16 cellular contexts compared by ENCODE assay signal in the genomic region with DNA sequence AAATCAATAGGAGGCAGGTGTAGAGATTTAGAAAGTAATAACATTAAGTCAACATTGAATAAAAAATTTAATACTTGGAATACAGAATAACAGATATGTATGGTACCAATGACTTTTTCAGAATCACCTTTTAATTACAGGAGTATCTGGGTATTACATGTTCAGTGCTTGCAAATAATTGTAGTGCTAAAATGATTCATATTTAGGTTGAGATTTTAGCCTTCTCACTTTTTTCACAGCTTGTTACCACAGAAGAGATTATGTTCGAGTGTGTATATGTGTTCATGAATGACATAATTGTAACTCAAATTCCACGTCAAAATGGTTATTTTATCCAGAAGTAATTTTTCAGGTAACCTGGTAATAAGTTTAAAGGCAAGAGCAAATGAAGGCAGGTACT.
DNase-seq lines count a peak whose midpoint lies in the region; ATAC-seq, FAIRE-seq and TF ChIP-seq lines count a peak whose summit lies in the region.
"Had no signal": no experiment of that assay in that cellular context is flagged by ENCODE, and none has a peak within 500 bp of the region (broad histone marks: within the 10 kb centered on the region; RNA-seq: fewer than 3 reads in every experiment).

No MANE protein-coding gene starts in this region.

- H3K9me3 ChIP-seq in RWPE2 (ENCODE audit: severe bottlenecking), result peaks cover 3% of the 10 kb centered on the region
- no peaks in the 10 kb centered on the region for H3K9me3 ChIP-seq in upper lobe of right lung
- H3K9me3 ChIP-seq: HAP-1 had no signal

- intact Hi-C loops in upper lobe of right lung (cut with DNase I), result no loop called here

- H3K4me1 Mint-ChIP-seq in stimulated activated effector memory CD8-positive, alpha-beta T cell treated with anti-CD3 and anti-CD28 coated beads, Interleukin-12 subunit alpha, Interleukin-12 subunit beta, amount 100 ng/mL, for 72 hours, result peaks cover 10% of the 10 kb centered on the region

- ATAC-seq in RWPE2 (ENCODE audit: low read depth), result no peak
- ATAC-seq in foreskin keratinocyte, result no peak
- peak; percentile 64 for ATAC-seq in stimulated activated effector memory CD8-positive, alpha-beta T cell treated with anti-CD3 and anti-CD28 coated beads, Interleukin-12 subunit alpha, Interleukin-12 subunit beta, amount 100 ng/mL, for 72 hours
- no peak for ATAC-seq in upper lobe of right lung
- ATAC-seq: CD8-positive, alpha-beta T cell had no signal

- H3K27ac Mint-ChIP-seq in stimulated activated effector memory CD8-positive, alpha-beta T cell treated with anti-CD3 and anti-CD28 coated beads, Interleukin-12 subunit alpha, Interleukin-12 subunit beta, amount 100 ng/mL, for 72 hours, result no peak overlapping the region
- H3K27ac Mint-ChIP-seq: B cell; CD8-positive, alpha-beta T cell had no signal

- H3K36me3 ChIP-seq in RWPE2 (ENCODE audit: low read depth), result no peaks in the 10 kb centered on the region
- no peaks in the 10 kb centered on the region for H3K36me3 ChIP-seq in upper lobe of right lung
- H3K36me3 ChIP-seq: BLaER1 treated with 17β-estradiol and CSF1 and Interleukin-3, amounts not matched to agents 10 nM and 100 nM; HAP-1 had no signal

- peaks cover 12% of the 10 kb centered on the region for H3K4me1 ChIP-seq in RWPE2 (ENCODE audit: insufficient read depth, poor library complexity, severe bottlenecking)
- peaks cover 12% of the 10 kb centered on the region for H3K4me1 ChIP-seq in foreskin keratinocyte
- no peaks in the 10 kb centered on the region for H3K4me1 ChIP-seq in upper lobe of right lung
- H3K4me1 ChIP-seq: HAP-1 had no signal

- TF ChIP-seq POLR2A in H54 (IDR thresholded peaks at IDR 0.05; ENCODE audit: low read depth, low read length), result no peak

- no peaks in the 10 kb centered on the region for H3K27me3 ChIP-seq in RWPE2 (ENCODE audit: insufficient read depth, poor library complexity, severe bottlenecking)
- H3K27me3 ChIP-seq in foreskin keratinocyte, result no peaks in the 10 kb centered on the region
- H3K27me3 ChIP-seq in upper lobe of right lung, result no peaks in the 10 kb centered on the region
- H3K27me3 ChIP-seq: BLaER1 treated with 17β-estradiol and CSF1 and Interleukin-3, amounts not matched to agents 10 nM and 100 nM had no signal

- peak; percentile 20 for FAIRE-seq in H54 (lab: Jason Lieb, UNC)
- FAIRE-seq: G401.6, GM12891, GM19239, H1 had no signal

- DNase-seq in H54 (ENCODE audit: insufficient read length, low spot score), result no peak
- DNase-seq in RWPE2 (ENCODE audit: low spot score), result no peak
- DNase-seq in foreskin keratinocyte, result no peak
- DNase-seq in stimulated activated effector memory CD8-positive, alpha-beta T cell treated with anti-CD3 and anti-CD28 coated beads, Interleukin-12 subunit alpha, Interleukin-12 subunit beta, amount 100 ng/mL, for 72 hours (ENCODE audit: low spot score in 2 of 2), result no peak
- DNase-seq in NCI-H526 (lab: John Stamatoyannopoulos, UW), result no peak
- no peak for DNase-seq in upper lobe of right lung
- DNase-seq: Calu3; CD8-positive, alpha-beta T cell had no signal

- no peaks in the 10 kb centered on the region for H3K36me3 Mint-ChIP-seq in stimulated activated effector memory CD8-positive, alpha-beta T cell treated with anti-CD3 and anti-CD28 coated beads, Interleukin-12 subunit alpha, Interleukin-12 subunit beta, amount 100 ng/mL, for 72 hours
- H3K36me3 Mint-ChIP-seq: CD8-positive, alpha-beta T cell had no signal

- H3K4me3 ChIP-seq in RWPE2 (ENCODE audit: severe bottlenecking) (no peak overlapping the region), upper lobe of right lung (no peak overlapping the region)
- H3K4me3 ChIP-seq: BLaER1 treated with 17β-estradiol and CSF1 and Interleukin-3, amounts not matched to agents 10 nM and 100 nM; HAP-1 had no signal

- H3K27ac ChIP-seq in RWPE2 (ENCODE audit: poor library complexity, severe bottlenecking) (peak overlapping the region; percentile 34), foreskin keratinocyte (peak overlapping the region; percentile 83), upper lobe of right lung (no peak overlapping the region)
- H3K27ac ChIP-seq: BLaER1 treated with 17β-estradiol and CSF1 and Interleukin-3, amounts not matched to agents 10 nM and 100 nM; HL-60 had no signal

- H3K9me3 Mint-ChIP-seq in stimulated activated effector memory CD8-positive, alpha-beta T cell treated with anti-CD3 and anti-CD28 coated beads, Interleukin-12 subunit alpha, Interleukin-12 subunit beta, amount 100 ng/mL, for 72 hours, result no peaks in the 10 kb centered on the region

- no peak for TF ChIP-seq CTCF in RWPE2 (IDR thresholded peaks at IDR 0.05; ENCODE audit: poor library complexity, severe bottlenecking)
- no peak for TF ChIP-seq CTCF in foreskin keratinocyte (conservative IDR thresholded peaks at IDR 0.05)
- no peak for TF ChIP-seq CTCF in upper lobe of right lung (IDR thresholded peaks at IDR 0.05)

- H3K4me3 Mint-ChIP-seq in stimulated activated effector memory CD8-positive, alpha-beta T cell treated with anti-CD3 and anti-CD28 coated beads, Interleukin-12 subunit alpha, Interleukin-12 subunit beta, amount 100 ng/mL, for 72 hours, result no peak overlapping the region
- H3K4me3 Mint-ChIP-seq: B cell; CD8-positive, alpha-beta T cell had no signal
